In genomic region chr5:134116789-134117761, GRCh38 we compare ENCODE assay signal across 22 cellular contexts. TPM values are rescaled to one million over a fixed set of nuclear protein-coding genes. Genes with fewer than 3 reads are reported as not detected.
A peak's percentile ranks its signal among the peaks of the same experiment; 100 is the strongest.
DNase-seq lines count a peak whose midpoint lies in the region; ATAC-seq and TF ChIP-seq lines count a peak whose summit lies in the region.
"Had no signal": no experiment of that assay in that cellular context is flagged by ENCODE, and none has a peak within 500 bp of the region (broad histone marks: within the 10 kb centered on the region; RNA-seq: fewer than 3 reads in every experiment).

No MANE protein-coding gene starts in this region.

- WGBS in spleen, 5 donors = 76 to 88% (median 83%) methylated on average over 10 to 12 of the region's 12 CpGs
- WGBS in prostate gland = 92% methylated on average over 12 of the region's 12 CpGs

- POLR2A ChIA-PET in activated CD8-positive, alpha-beta T cell treated with anti-CD3 and anti-CD28 coated beads for 36 hours (lab: Charles Lee) = interaction anchor here (0.5 to 1.4 kb wide), 5 partner anchors 36 to 407 kb away, joined by 3 to 5 read pairs (median 3); partner anchors contain the start of gene VDAC1

- H3K36me3 ChIP-seq in spleen = peaks cover 0 to 15% (median 0%) of the 10 kb centered on the region in 6 donors
- no peaks in the 10 kb centered on the region for H3K36me3 ChIP-seq in prostate gland
- H3K36me3 ChIP-seq: ascending aorta, gastroesophageal sphincter, pancreas, vagina had no signal

- H3K27me3 Mint-ChIP-seq in activated naive CD4-positive, alpha-beta T cell treated with anti-CD3 and anti-CD28 coated beads for 36 hours (ENCODE audit: low read depth) = no peaks in the 10 kb centered on the region
- H3K27me3 Mint-ChIP-seq in activated CD8-positive, alpha-beta T cell treated with anti-CD3 and anti-CD28 coated beads for 36 hours = no peaks in the 10 kb centered on the region
- H3K27me3 Mint-ChIP-seq in effector memory CD8-positive, alpha-beta T cell = no peaks in the 10 kb centered on the region

- no peaks in the 10 kb centered on the region for H3K9me3 ChIP-seq in spleen
- H3K9me3 ChIP-seq in prostate gland = no peaks in the 10 kb centered on the region
- H3K9me3 ChIP-seq: ascending aorta, gastroesophageal sphincter, pancreas, vagina had no signal

- peaks cover 63% of the 10 kb centered on the region for H3K36me3 Mint-ChIP-seq in activated naive CD4-positive, alpha-beta T cell treated with anti-CD3 and anti-CD28 coated beads for 36 hours (ENCODE audit: low read depth)
- peaks cover 44% of the 10 kb centered on the region for H3K36me3 Mint-ChIP-seq in activated CD8-positive, alpha-beta T cell treated with anti-CD3 and anti-CD28 coated beads for 36 hours (ENCODE audit: low read depth)
- peaks cover 93% of the 10 kb centered on the region for H3K36me3 Mint-ChIP-seq in effector memory CD8-positive, alpha-beta T cell (ENCODE audit: insufficient read depth)

- H3K9me3 Mint-ChIP-seq in activated naive CD4-positive, alpha-beta T cell treated with anti-CD3 and anti-CD28 coated beads for 36 hours = no peaks in the 10 kb centered on the region
- no peaks in the 10 kb centered on the region for H3K9me3 Mint-ChIP-seq in activated CD8-positive, alpha-beta T cell treated with anti-CD3 and anti-CD28 coated beads for 36 hours
- no peaks in the 10 kb centered on the region for H3K9me3 Mint-ChIP-seq in effector memory CD8-positive, alpha-beta T cell
- H3K9me3 Mint-ChIP-seq: H9, WTC11 had no signal

- H3K4me3 Mint-ChIP-seq in activated naive CD4-positive, alpha-beta T cell treated with anti-CD3 and anti-CD28 coated beads for 36 hours = peak overlapping the region; percentile 77
- H3K4me3 Mint-ChIP-seq in activated CD8-positive, alpha-beta T cell treated with anti-CD3 and anti-CD28 coated beads for 36 hours = peak overlapping the region; percentile 66
- H3K4me3 Mint-ChIP-seq in effector memory CD8-positive, alpha-beta T cell = peak overlapping the region; percentile 81 to 86
- H3K4me3 Mint-ChIP-seq: WTC11 had no signal

- TF ChIP-seq CTCF in activated CD8-positive, alpha-beta T cell treated with anti-CD3 and anti-CD28 coated beads for 36 hours (IDR thresholded peaks at IDR 0.05) = no peak
- TF ChIP-seq CTCF in spleen (IDR thresholded peaks at IDR 0.05 in 8 of 11, conservative IDR thresholded peaks at IDR 0.05 in 3 of 11) (no peak), prostate gland (IDR thresholded peaks at IDR 0.05) (no peak)

- TF ChIP-seq POLR2A in spleen (IDR thresholded peaks at IDR 0.05) (no peak), prostate gland (IDR thresholded peaks at IDR 0.05) (no peak)

- peak overlapping the region; percentile 82 for H3K27ac Mint-ChIP-seq in activated naive CD4-positive, alpha-beta T cell treated with anti-CD3 and anti-CD28 coated beads for 36 hours
- H3K27ac Mint-ChIP-seq in activated CD8-positive, alpha-beta T cell treated with anti-CD3 and anti-CD28 coated beads for 36 hours = peak overlapping the region; percentile 72
- H3K27ac Mint-ChIP-seq in effector memory CD8-positive, alpha-beta T cell = peak overlapping the region; percentile 95 to 99
- H3K27ac Mint-ChIP-seq: H9, WTC11 had no signal

- DNase-seq in activated naive CD4-positive, alpha-beta T cell treated with anti-CD3 and anti-CD28 coated beads for 36 hours = peak; percentile 42
- DNase-seq in activated naive CD4-positive, alpha-beta T cell treated with Interleukin-2 at 50 U/mL for 16 hours = no peak
- DNase-seq in activated CD8-positive, alpha-beta T cell treated with anti-CD3 and anti-CD28 coated beads for 36 hours = no peak
- no peak for DNase-seq in effector memory CD8-positive, alpha-beta T cell
- DNase-seq in spleen (no peak), prostate gland (ENCODE audit: low spot score) (no peak), NCI-H1694 (lab: John Stamatoyannopoulos, UW) (no peak)
- DNase-seq: COR-L47, H9, mesenchymal stem cell, MM.1S, NCI-H2081, NCI-H526 treated with DMSO at 0.1 percent for 48 hours, pancreas had no signal

- intact Hi-C loops in activated naive CD4-positive, alpha-beta T cell treated with anti-CD3 and anti-CD28 coated beads for 36 hours (cut with micrococcal nuclease) = loop anchor here (1.0 to 10.0 kb wide), 2 partner anchors 7 to 1692 kb away; no protein-coding TSS in a partner anchor
- intact Hi-C loops in activated CD8-positive, alpha-beta T cell treated with anti-CD3 and anti-CD28 coated beads for 36 hours (cut with micrococcal nuclease) = loop anchor here (2.0 kb wide), 1 partner anchor 14 kb away; no protein-coding TSS in a partner anchor
- intact Hi-C loops in spleen (cut with DNase I; ENCODE audit: low total_unique reads) = no loop called here
- intact Hi-C loops in prostate gland (cut with DNase I) = no loop called here

- no peak for ATAC-seq in activated CD8-positive, alpha-beta T cell treated with anti-CD3 and anti-CD28 coated beads for 36 hours
- no peak for ATAC-seq in effector memory CD8-positive, alpha-beta T cell (replicated peaks)
- ATAC-seq in HG03571 (IDR thresholded peaks at IDR 0.05; ENCODE audit: unreplicated experiment) = no peak
- ATAC-seq: gastroesophageal sphincter, pancreas, WTC11 had no signal

- H3K27ac ChIP-seq in spleen (peak overlapping the region in 6 of 8 donors; percentile 22 to 88 (median 68)), prostate gland (no peak overlapping the region)
- H3K27ac ChIP-seq: ascending aorta, coronary artery, epithelial cell of prostate, gastroesophageal sphincter, pancreas, vagina had no signal

- H3K4me3 ChIP-seq in spleen (peak overlapping the region; percentile 20 to 91 (median 66)), prostate gland (no peak overlapping the region)
- H3K4me3 ChIP-seq: ascending aorta, coronary artery, gastroesophageal sphincter, smooth muscle cell, vagina had no signal

- CTCF ChIA-PET in activated naive CD4-positive, alpha-beta T cell treated with anti-CD3 and anti-CD28 coated beads for 36 hours (lab: Charles Lee) = interaction anchor here (1.3 to 22.6 kb wide), 6 partner anchors 8 to 76 kb away, joined by 5 to 437 read pairs (median 16); no protein-coding TSS in a partner anchor
- CTCF ChIA-PET in activated CD8-positive, alpha-beta T cell treated with anti-CD3 and anti-CD28 coated beads for 36 hours (lab: Charles Lee) = interaction anchor here (0.6 to 12.3 kb wide), 2 partner anchors 76 to 171 kb away, joined by 3 to 166 read pairs; no protein-coding TSS in a partner anchor

- H3K4me1 Mint-ChIP-seq in activated naive CD4-positive, alpha-beta T cell treated with anti-CD3 and anti-CD28 coated beads for 36 hours (ENCODE audit: low read depth) = peaks cover 71% of the 10 kb centered on the region
- peaks cover 74% of the 10 kb centered on the region for H3K4me1 Mint-ChIP-seq in activated CD8-positive, alpha-beta T cell treated with anti-CD3 and anti-CD28 coated beads for 36 hours (ENCODE audit: low read depth)
- peaks cover 61 to 74% of the 10 kb centered on the region in 2 donors for H3K4me1 Mint-ChIP-seq in effector memory CD8-positive, alpha-beta T cell (ENCODE audit: low read depth in 2 of 2)

- H3K4me1 ChIP-seq in spleen (peaks cover 10 to 88% (median 46%) of the 10 kb centered on the region in 6 donors), prostate gland (replicated peaks) (peaks cover 3% of the 10 kb centered on the region)

- peaks cover 0 to 40% (median 16%) of the 10 kb centered on the region in 7 donors for H3K27me3 ChIP-seq in spleen (replicated peaks in 1 of 7)
- no peaks in the 10 kb centered on the region for H3K27me3 ChIP-seq in prostate gland (replicated peaks; ENCODE audit: insufficient read depth)
- H3K27me3 ChIP-seq: ascending aorta, pancreas, vagina had no signal

RNA-seq across cellular contexts. Expression of gene TCF7, which starts 2.6 kb away (rescaled TPM):
- 10 to 100 TPM; 87.9 to 92.3 TPM for total RNA-seq in activated naive CD4-positive, alpha-beta T cell treated with anti-CD3 and anti-CD28 coated beads for 36 hours
- total RNA-seq in activated CD8-positive, alpha-beta T cell treated with anti-CD3 and anti-CD28 coated beads for 36 hours = 10 to 100 TPM; 47.4 to 50.3 TPM
- total RNA-seq in spleen (10 to 100 TPM; 29.0 to 88.3 (median 53.7) TPM), prostate gland (1 to 10 TPM; 8.1 to 9.8 TPM)
- 10 to 100 TPM; 13.7 to 24.3 (median 18.1) TPM for polyA plus RNA-seq in spleen

RNA-seq across cellular contexts. Expression of gene SKP1, which starts 59.7 kb away (rescaled TPM):
- 100 to 1,000 TPM; 307 to 309 TPM for total RNA-seq in activated naive CD4-positive, alpha-beta T cell treated with anti-CD3 and anti-CD28 coated beads for 36 hours
- 100 to 1,000 TPM; 235 to 242 TPM for total RNA-seq in activated CD8-positive, alpha-beta T cell treated with anti-CD3 and anti-CD28 coated beads for 36 hours
- total RNA-seq in spleen (100 to 1,000 TPM; 121 to 246 (median 193) TPM), prostate gland (100 to 1,000 TPM; 343 to 391 TPM)
- polyA plus RNA-seq in spleen = 100 to 1,000 TPM; 142 to 354 (median 228) TPM

Comparison
In these comparisons a context has a peak if more than half of its experiments do, and no peak if none do; other contexts are left out.
1. H3K27ac ChIP-seq: peak in spleen (6 of 8); none in prostate gland (0 of 2).
2. H3K4me3 ChIP-seq: peak in spleen (8 of 8); none in prostate gland (0 of 2).
3. intact Hi-C loops: an anchor here in activated naive CD4-positive, alpha-beta T cell treated with anti-CD3 and anti-CD28 coated beads for 36 hours (1.0 to 10.0 kb wide) and activated CD8-positive, alpha-beta T cell treated with anti-CD3 and anti-CD28 coated beads for 36 hours (2.0 kb wide); none called in spleen and prostate gland.
4. Peak in every context shown above with its lines, with median percentiles within 50 percentile points of each other: H3K27ac Mint-ChIP-seq and H3K4me3 Mint-ChIP-seq.